Comparison of ENCODE assay signal across 8 cellular contexts in the genomic region with DNA sequence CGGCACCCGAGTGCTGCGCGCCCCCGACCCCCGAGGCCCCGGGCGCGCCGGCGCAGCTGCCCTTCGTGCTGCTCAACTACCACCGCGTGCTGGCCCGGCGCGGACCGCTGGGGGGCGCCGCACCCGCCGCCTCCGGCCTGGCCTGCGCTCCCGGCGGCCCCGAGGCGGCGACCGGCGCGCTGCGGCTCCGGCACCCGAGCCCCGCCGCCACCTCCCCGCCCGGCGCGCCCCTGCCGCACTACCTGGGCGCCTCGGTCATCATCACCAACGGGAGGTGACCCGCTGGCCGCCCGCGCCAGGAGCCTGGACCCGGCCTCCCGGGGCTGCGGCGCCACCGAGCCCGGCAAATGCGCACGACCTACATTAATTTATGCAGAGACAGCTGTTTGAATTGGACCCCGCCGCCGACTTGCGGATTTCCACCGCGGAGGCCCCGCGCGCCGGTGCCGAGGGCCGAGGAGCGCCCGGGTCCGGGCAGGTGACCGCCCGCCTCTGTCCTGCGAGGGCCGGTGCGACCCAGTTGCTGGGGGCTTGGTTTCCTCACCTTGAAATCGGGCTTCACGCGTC. TPM values are rescaled to one million over a fixed set of nuclear protein-coding genes. Genes with fewer than 3 reads are reported as not detected.
DNase-seq lines count a peak whose midpoint lies in the region; ATAC-seq and TF ChIP-seq lines count a peak whose summit lies in the region.

No MANE protein-coding gene starts in this region.

- DNase-seq in D341Med (ENCODE audit: low spot score), result peak; percentile 97
- DNase-seq in HuH-7 (ENCODE audit: low spot score), result peak; percentile 84
- peak; percentile 84 for DNase-seq in activated CD8-positive, alpha-beta memory T cell treated with anti-CD3 and anti-CD28 coated beads, Interleukin-2, amount 50 U/mL, for 48 hours
- DNase-seq in globus pallidus (ENCODE audit: low spot score), result peak; percentile 51
- peak; percentile 91 for DNase-seq in osteocyte (ENCODE audit: extremely low spot score, unreplicated experiment)

- no peak for ATAC-seq in GM19324 (IDR thresholded peaks at IDR 0.05; ENCODE audit: low FRiP score, unreplicated experiment)
- no peak for ATAC-seq in GM19395 (IDR thresholded peaks at IDR 0.05; ENCODE audit: unreplicated experiment)
- no peak for ATAC-seq in GM18519 (IDR thresholded peaks at IDR 0.05; ENCODE audit: low FRiP score, unreplicated experiment)

- peak overlapping the region; percentile 56 for H3K4me3 Mint-ChIP-seq in osteocyte (ENCODE audit: unreplicated experiment)

- no peaks in the 10 kb centered on the region for H3K9me3 Mint-ChIP-seq in osteocyte (ENCODE audit: unreplicated experiment)

- H3K36me3 Mint-ChIP-seq in osteocyte (ENCODE audit: unreplicated experiment), result peaks cover 4% of the 10 kb centered on the region

- peak; percentile 39 for TF ChIP-seq CTCF in osteocyte (IDR thresholded peaks at IDR 0.05)

- no peaks in the 10 kb centered on the region for H3K27me3 Mint-ChIP-seq in osteocyte (ENCODE audit: unreplicated experiment)

- H3K27ac Mint-ChIP-seq in osteocyte (ENCODE audit: unreplicated experiment), result no peak overlapping the region

- peaks cover 18% of the 10 kb centered on the region for H3K4me1 Mint-ChIP-seq in osteocyte (ENCODE audit: unreplicated experiment)

RNA-seq across cellular contexts. Expression of a gene that starts 49.0 kb away (rescaled TPM):
- 0.86 and 1.5 TPM in 2 replicates for total RNA-seq in osteocyte
